In the genomic region with DNA sequence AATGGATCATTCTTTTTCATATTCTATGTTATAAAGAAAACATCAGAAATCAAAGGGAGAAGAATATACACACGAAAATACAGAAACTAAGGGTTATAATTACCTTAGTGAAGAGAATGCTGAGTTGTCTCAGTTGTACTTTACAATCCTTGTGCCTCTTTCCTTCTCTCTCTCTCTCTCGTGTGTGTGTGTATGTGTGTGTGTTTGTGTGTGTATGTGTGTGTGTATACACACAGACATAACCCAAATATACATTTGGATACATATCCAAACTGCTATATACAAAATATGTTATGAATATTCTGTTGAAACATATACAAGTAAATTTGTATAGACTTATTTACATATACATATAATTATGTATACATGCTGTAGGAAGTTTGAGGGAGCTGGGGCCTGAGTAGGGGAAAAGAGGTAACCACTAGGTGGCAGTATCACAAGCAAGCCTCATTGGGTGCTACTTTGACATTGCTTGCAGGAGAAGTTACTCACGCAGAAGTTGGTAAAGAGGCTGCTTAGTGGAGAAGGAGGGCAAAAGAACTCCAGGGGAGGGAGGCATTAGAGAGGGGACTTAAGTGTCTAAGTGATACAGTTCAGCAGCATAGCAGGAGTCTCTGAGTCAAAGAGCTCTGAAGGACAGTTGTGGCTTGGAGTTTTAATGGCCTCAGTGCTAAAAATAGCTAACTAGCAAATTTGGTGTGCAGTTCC, we compare ENCODE assay signal across 9 cellular contexts.
DNase-seq lines count a peak whose midpoint lies in the region; ATAC-seq and TF ChIP-seq lines count a peak whose summit lies in the region.
"Had no signal": no experiment of that assay in that cellular context is flagged by ENCODE, and none has a peak within 500 bp of the region (broad histone marks: within the 10 kb centered on the region; RNA-seq: fewer than 3 reads in every experiment).

No MANE protein-coding gene starts in this region.

- H3K9me3 Mint-ChIP-seq in activated T-helper 17 cell treated with anti-CD3 and anti-CD28 coated beads, Interleukin-2, amount 50 U/mL, for 72 hours = peaks cover 13% of the 10 kb centered on the region
- H3K9me3 Mint-ChIP-seq in neural crest cell = peaks cover 8% of the 10 kb centered on the region

- no peaks in the 10 kb centered on the region for H3K36me3 Mint-ChIP-seq in activated T-helper 17 cell treated with anti-CD3 and anti-CD28 coated beads, Interleukin-2, amount 50 U/mL, for 72 hours (ENCODE audit: low read depth)
- peaks cover 3% of the 10 kb centered on the region for H3K36me3 Mint-ChIP-seq in neural crest cell (ENCODE audit: low read depth)
- H3K36me3 Mint-ChIP-seq: IgD-negative memory B cell had no signal

- DNase-seq in ELF-1 (ENCODE audit: low read depth, low spot score) (peak; percentile 58), neural crest cell (ENCODE audit: low read depth, low spot score) (no peak), nucleus accumbens (lab: John Stamatoyannopoulos, UW) (no peak), H4 (ENCODE audit: low spot score) (no peak)
- DNase-seq in activated CD8-positive, alpha-beta memory T cell treated with anti-CD3 and anti-CD28 coated beads, Interleukin-2, amount 50 U/mL, for 4 hours = no peak

- no peak overlapping the region for H3K4me3 Mint-ChIP-seq in activated T-helper 17 cell treated with anti-CD3 and anti-CD28 coated beads, Interleukin-2, amount 50 U/mL, for 72 hours
- H3K4me3 Mint-ChIP-seq in neural crest cell = no peak overlapping the region
- H3K4me3 Mint-ChIP-seq: IgD-negative memory B cell had no signal

- ATAC-seq in GM21619 (IDR thresholded peaks at IDR 0.05; ENCODE audit: unreplicated experiment) = peak; percentile 82
- ATAC-seq in activated T-helper 17 cell treated with anti-CD3 and anti-CD28 coated beads, Interleukin-2, amount 50 U/mL, for 72 hours (replicated peaks) = peak; percentile 55

- H3K27ac Mint-ChIP-seq in activated T-helper 17 cell treated with anti-CD3 and anti-CD28 coated beads, Interleukin-2, amount 50 U/mL, for 72 hours = no peak overlapping the region
- no peak overlapping the region for H3K27ac Mint-ChIP-seq in neural crest cell (ENCODE audit: unreplicated experiment)
- H3K27ac Mint-ChIP-seq: IgD-negative memory B cell had no signal

- TF ChIP-seq CTCF in LNCAP (IDR thresholded peaks at IDR 0.05) (peak; percentile 73), neural crest cell (conservative IDR thresholded peaks at IDR 0.05) (peak; percentile 68)

- no peaks in the 10 kb centered on the region for H3K27me3 Mint-ChIP-seq in activated T-helper 17 cell treated with anti-CD3 and anti-CD28 coated beads, Interleukin-2, amount 50 U/mL, for 72 hours
- H3K27me3 Mint-ChIP-seq in neural crest cell (ENCODE audit: low read depth) = no peaks in the 10 kb centered on the region
- H3K27me3 Mint-ChIP-seq: IgD-negative memory B cell had no signal

- no peaks in the 10 kb centered on the region for H3K4me1 Mint-ChIP-seq in activated T-helper 17 cell treated with anti-CD3 and anti-CD28 coated beads, Interleukin-2, amount 50 U/mL, for 72 hours
- no peaks in the 10 kb centered on the region for H3K4me1 Mint-ChIP-seq in neural crest cell
